Comparison of ENCODE assay signal across 23 cellular contexts in genomic region chrX:148600581-148600980, GRCh38.
"Had no signal": no experiment of that assay in that cellular context is flagged by ENCODE, and none has a peak within 500 bp of the region (broad histone marks: within the 10 kb centered on the region; RNA-seq: fewer than 3 reads in every experiment).

No MANE protein-coding gene starts in this region.

- H3K27ac ChIP-seq: left ventricle myocardium inferior, ovary, right atrium auricular region, right lobe of liver, stomach, testis, thyroid gland, transverse colon, upper lobe of left lung, vagina had no signal

- H3K36me3 Mint-ChIP-seq: mesothelial cell of epicardium; naive B cell; natural killer cell; stimulated activated naive B cell treated with anti-CD40 and anti-IgM and Interleukin-4, amounts not matched to agents 10 μg/mL and 1 μg/mL and 100 μg/mL, for 72 hours had no signal

- H3K4me3 Mint-ChIP-seq: mesothelial cell of epicardium; naive B cell; natural killer cell; nephron progenitor cell; stimulated activated naive B cell treated with anti-CD40 and anti-IgM and Interleukin-4, amounts not matched to agents 10 μg/mL and 1 μg/mL and 100 μg/mL, for 72 hours had no signal

- H3K4me3 ChIP-seq: left ventricle myocardium inferior, lung, ovary, right atrium auricular region, right lobe of liver, stomach, testis, thyroid gland, transverse colon, upper lobe of left lung, vagina had no signal

- H3K27me3 ChIP-seq: ovary, right atrium auricular region, right lobe of liver, stomach, testis, thyroid gland, transverse colon, upper lobe of left lung, vagina had no signal

- H3K9me3 ChIP-seq: left ventricle myocardium inferior, ovary, right atrium auricular region, right lobe of liver, stomach, testis, thyroid gland, transverse colon, upper lobe of left lung, vagina had no signal

- H3K27me3 Mint-ChIP-seq: naive B cell, progenitor cell of endocrine pancreas had no signal

- H3K9me3 Mint-ChIP-seq: natural killer cell; stimulated activated naive B cell treated with anti-CD40 and anti-IgM and Interleukin-4, amounts not matched to agents 10 μg/mL and 1 μg/mL and 100 μg/mL, for 72 hours had no signal

- H3K36me3 ChIP-seq: left ventricle myocardium inferior, ovary, right atrium auricular region, right lobe of liver, stomach, thyroid gland, transverse colon, upper lobe of left lung, vagina had no signal

- H3K27ac Mint-ChIP-seq: mesothelial cell of epicardium; natural killer cell; nephron progenitor cell; progenitor cell of endocrine pancreas; stimulated activated naive B cell treated with anti-CD40 and anti-IgM and Interleukin-4, amounts not matched to agents 10 μg/mL and 1 μg/mL and 100 μg/mL, for 72 hours had no signal

- H3K4me1 ChIP-seq: left ventricle myocardium inferior, right atrium auricular region, right lobe of liver, stomach, testis, thyroid gland, transverse colon, upper lobe of left lung, vagina had no signal

- H3K4me1 Mint-ChIP-seq: mesothelial cell of epicardium, natural killer cell, nephron progenitor cell had no signal

- DNase-seq: islet precursor cell; left ventricle myocardium inferior; naive B cell; natural killer cell; nephron progenitor cell; ovary; right lobe of liver; stimulated activated CD4-positive, alpha-beta T cell treated with anti-CD3 and anti-CD28 coated beads, Interleukin-12 subunit alpha, Interleukin-12 subunit beta, amount 100 ng/mL, for 4 hours; stimulated activated CD4-positive, alpha-beta T cell treated with anti-CD3 and anti-CD28 coated beads, Interleukin-15, amount 100 ng/mL, for 24 hours; stimulated activated CD4-positive, alpha-beta T cell treated with anti-CD3 and anti-CD28 coated beads, Interleukin-2, amount 100 ng/mL, for 24 hours; stimulated activated CD4-positive, alpha-beta T cell treated with anti-CD3 and anti-CD28 coated beads, Interleukin-4, amount 100 ng/mL, for 1 hour; stimulated activated naive B cell treated with anti-CD40 and anti-IgM and Interleukin-4, amounts not matched to agents 10 μg/mL and 1 μg/mL and 100 μg/mL, for 72 hours; stimulated activated naive CD8-positive, alpha-beta T cell treated with anti-CD3 and anti-CD28 coated beads, Interleukin-15, Interleukin-2, amounts not matched to agents 100 U/mL and 50 U/mL, for 24 hours; stomach; testis; thyroid gland; transverse colon; upper lobe of left lung had no signal
